ENCODE assay signal across 30 cellular contexts in the genomic region with DNA sequence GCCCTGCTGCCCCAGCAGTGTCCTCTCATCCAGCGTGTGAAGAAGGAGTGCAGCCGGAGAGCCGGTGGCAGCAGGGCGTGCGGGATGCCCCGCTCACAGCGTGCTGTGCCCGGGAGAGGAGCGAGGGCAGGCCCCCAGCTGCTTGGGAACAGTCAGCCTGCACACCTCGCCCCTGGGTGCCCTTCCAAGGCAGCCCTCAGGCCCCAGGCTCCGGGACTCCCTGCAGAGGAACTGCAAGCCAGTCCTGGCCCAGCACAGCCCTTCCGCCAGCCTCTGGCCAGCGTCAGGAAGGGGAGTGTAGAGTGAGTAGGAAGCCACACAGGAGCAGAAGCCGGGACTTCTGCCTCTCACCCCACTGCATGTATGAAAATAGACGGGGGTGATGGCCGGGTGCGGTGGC. TPM values are rescaled to one million over a fixed set of nuclear protein-coding genes. Genes with fewer than 3 reads are reported as not detected.
DNase-seq lines count a peak whose midpoint lies in the region; ATAC-seq and TF ChIP-seq lines count a peak whose summit lies in the region.
"Had no signal": no experiment of that assay in that cellular context is flagged by ENCODE, and none has a peak within 500 bp of the region (broad histone marks: within the 10 kb centered on the region; RNA-seq: fewer than 3 reads in every experiment).

No MANE protein-coding gene starts in this region.

- H3K4ac ChIP-seq in mesenchymal stem cell (ENCODE audit: low read depth in 1 of 2, low read length in 2 of 2), result peak overlapping the region in 1 of 2 experiments; percentile 51

- no peak overlapping the region for H2AK5ac ChIP-seq in mesenchymal stem cell (ENCODE audit: low read length, severe bottlenecking)

- H3K27ac ChIP-seq in right atrium auricular region, result no peak overlapping the region
- H3K27ac ChIP-seq in fibroblast of lung (ENCODE audit: insufficient read depth, low read length), result peak overlapping the region; percentile 52
- no peak overlapping the region for H3K27ac ChIP-seq in mesenchymal stem cell (ENCODE audit: low read length, poor library complexity, severe bottlenecking)
- H3K27ac ChIP-seq in uterus, result peak overlapping the region; percentile 36 to 49
- H3K27ac ChIP-seq: HL-60, neutrophil, transverse colon had no signal

- peak; percentile 29 for ATAC-seq in Right ventricle myocardium superior (ENCODE audit: poor library complexity)
- no peak for ATAC-seq in GM21360 (IDR thresholded peaks at IDR 0.05; ENCODE audit: unreplicated experiment)
- ATAC-seq: activated CD4-positive, CD25-positive, alpha-beta regulatory T cell treated with anti-CD3 and anti-CD28 coated beads, Interleukin-2, amount 50 U/mL, for 24 hours; activated CD8-positive, alpha-beta T cell treated with anti-CD3 and anti-CD28 coated beads, Interleukin-2, amount 10 ng/mL, durations not matched to agents 7 days and 5 days had no signal

- peak overlapping the region; percentile 58 for H2BK120ac ChIP-seq in mesenchymal stem cell (ENCODE audit: low read depth, low read length)

- no peak for TF ChIP-seq POLR2A in uterus (IDR thresholded peaks at IDR 0.05)

- H3K9ac ChIP-seq in fibroblast of lung (ENCODE audit: insufficient read depth, low read length), result peak overlapping the region; percentile 39
- peak overlapping the region; percentile 72 for H3K9ac ChIP-seq in mesenchymal stem cell (ENCODE audit: low read length)

- peak overlapping the region in 1 of 2 experiments; percentile 6 for H3K18ac ChIP-seq in mesenchymal stem cell (ENCODE audit: low read depth in 1 of 2, low read length in 2 of 2)

- DNase-seq in Right ventricle myocardium superior (peak; percentile 41), right atrium auricular region (ENCODE audit: low spot score) (no peak), fibroblast of lung (ENCODE audit: low read depth in 2 of 2) (no peak), mesenchymal stem cell (no peak), uterus (peak in 1 of 2 donors; percentile 27), T-helper 9 cell (no peak)
- DNase-seq in stimulated activated CD4-positive, alpha-beta T cell treated with anti-CD3 and anti-CD28 coated beads, Interleukin-4, amount 100 ng/mL, for 24 hours, result no peak
- DNase-seq: 8988T; activated CD8-positive, alpha-beta T cell treated with anti-CD3 and anti-CD28 coated beads, Interleukin-2, amount 10 ng/mL, durations not matched to agents 7 days and 5 days; activated naive CD4-positive, alpha-beta T cell treated with Interleukin-2 at 50 U/mL for 16 hours; activated T-cell treated with anti-CD3 and anti-CD28 coated beads, Interleukin-2, amount 50 U/mL, for 24 hours; AML-193; amniotic stem cell; caudate nucleus; DMS79; NCI-H1417 treated with DMSO at 0.1 percent for 48 hours; NCI-H526 treated with DMSO at 0.1 percent for 48 hours; RPMI8226; stimulated activated CD4-positive, alpha-beta T cell treated with anti-CD3 and anti-CD28 coated beads, Interleukin-4, amount 100 ng/mL, for 4 hours; T1000; transverse colon had no signal

- no peak overlapping the region for H4K91ac ChIP-seq in mesenchymal stem cell (ENCODE audit: low read length)

- TF ChIP-seq CTCF in right atrium auricular region (IDR thresholded peaks at IDR 0.05), result no peak
- TF ChIP-seq CTCF in fibroblast of lung (conservative IDR thresholded peaks at IDR 0.05 in 1 of 2, IDR thresholded peaks at IDR 0.05 in 1 of 2; ENCODE audit: low read depth in 1 of 2, low read length in 2 of 2), result no peak
- no peak for TF ChIP-seq CTCF in uterus (IDR thresholded peaks at IDR 0.05)

- H2BK15ac ChIP-seq in mesenchymal stem cell (ENCODE audit: low read depth, poor library complexity, severe bottlenecking), result no peak overlapping the region

- intact Hi-C loops in Right ventricle myocardium superior (cut with DNase I) (no loop called here), uterus (cut with DNase I; ENCODE audit: low total_unique reads) (no loop called here)

- H2BK5ac ChIP-seq in mesenchymal stem cell (ENCODE audit: low read depth, low read length, poor library complexity, severe bottlenecking), result no peak overlapping the region

- no peak overlapping the region for H2BK12ac ChIP-seq in mesenchymal stem cell (ENCODE audit: low read length in 2 of 2)

- H2AFZ ChIP-seq in fibroblast of lung (ENCODE audit: low read length) (no peak overlapping the region), mesenchymal stem cell (ENCODE audit: low read depth, low read length) (no peak overlapping the region)

- H4K8ac ChIP-seq in mesenchymal stem cell (ENCODE audit: low read length), result peak overlapping the region; percentile 77

- H4K20me1 ChIP-seq in fibroblast of lung (ENCODE audit: control insufficient read depth, extremely low read depth, insufficient read depth, low read length), result no peaks in the 10 kb centered on the region

- H3K4me3 ChIP-seq in right atrium auricular region (no peak overlapping the region), fibroblast of lung (replicated peaks in 1 of 4; ENCODE audit: control extremely low read depth in 1 of 4, insufficient read depth in 1 of 4, low read depth in 3 of 4, low read length in 4 of 4) (no peak overlapping the region), mesenchymal stem cell (ENCODE audit: insufficient read depth in 1 of 2, low read depth in 1 of 2, low read length in 2 of 2) (peak overlapping the region in 1 of 2 experiments; percentile 31), uterus (no peak overlapping the region)
- H3K4me3 ChIP-seq: transverse colon had no signal

- H3K4me1 ChIP-seq in right atrium auricular region (peaks cover 0 to 15% of the 10 kb centered on the region in 2 donors), fibroblast of lung (ENCODE audit: control insufficient read depth, extremely low read depth, insufficient read depth, low read length) (peaks cover 27% of the 10 kb centered on the region), mesenchymal stem cell (ENCODE audit: control insufficient read depth, insufficient read depth, low read depth, low read length) (no peaks in the 10 kb centered on the region), uterus (no peaks in the 10 kb centered on the region)
- H3K4me1 ChIP-seq: transverse colon had no signal

- 79% methylated on average over 14 of the region's 17 CpGs for WGBS in mesenchymal stem cell

- no peaks in the 10 kb centered on the region for H3K79me1 ChIP-seq in mesenchymal stem cell (replicated peaks; ENCODE audit: low read length, poor library complexity, severe bottlenecking)

- H3K27me3 ChIP-seq in right atrium auricular region (no peaks in the 10 kb centered on the region), fibroblast of lung (ENCODE audit: control insufficient read depth, insufficient read depth, low read length) (no peaks in the 10 kb centered on the region), mesenchymal stem cell (ENCODE audit: control insufficient read depth in 1 of 2, insufficient read depth in 1 of 2, low read length in 2 of 2) (no peaks in the 10 kb centered on the region), uterus (no peaks in the 10 kb centered on the region)
- H3K27me3 ChIP-seq: neutrophil, transverse colon had no signal

- H3K4me2 ChIP-seq in fibroblast of lung (ENCODE audit: extremely low read depth, insufficient read depth, low read length) (no peak overlapping the region), mesenchymal stem cell (ENCODE audit: low read length, poor library complexity, severe bottlenecking) (no peak overlapping the region)

- no peak overlapping the region for H3K23ac ChIP-seq in mesenchymal stem cell (ENCODE audit: low read length in 2 of 2)

- peaks cover 51% of the 10 kb centered on the region for H3K79me2 ChIP-seq in fibroblast of lung (ENCODE audit: control insufficient read depth, insufficient read depth, low read length)

- peak overlapping the region in 1 of 2 experiments; percentile 2 for H3K14ac ChIP-seq in mesenchymal stem cell (ENCODE audit: low read length in 2 of 2)

- H3K9me3 ChIP-seq in right atrium auricular region (peaks cover 0 to 23% of the 10 kb centered on the region in 2 donors), fibroblast of lung (ENCODE audit: control insufficient read depth, insufficient read depth, low read depth, low read length) (no peaks in the 10 kb centered on the region), mesenchymal stem cell (ENCODE audit: control insufficient read depth, low read length) (no peaks in the 10 kb centered on the region), uterus (peaks cover 0 to 4% of the 10 kb centered on the region in 2 donors)
- H3K9me3 ChIP-seq: neutrophil had no signal

- H3K36me3 ChIP-seq in right atrium auricular region (no peaks in the 10 kb centered on the region), fibroblast of lung (ENCODE audit: control insufficient read depth, insufficient read depth, low read length) (no peaks in the 10 kb centered on the region), mesenchymal stem cell (ENCODE audit: control insufficient read depth in 1 of 2, insufficient read depth in 2 of 2, low read depth in 1 of 2, low read length in 2 of 2) (no peaks in the 10 kb centered on the region), uterus (no peaks in the 10 kb centered on the region)
- H3K36me3 ChIP-seq: neutrophil, transverse colon had no signal

RNA-seq across cellular contexts. Expression of a gene that starts 43.5 kb away (rescaled TPM):
- 3.6 TPM for total RNA-seq in Right ventricle myocardium superior
- total RNA-seq in right atrium auricular region, result 10 to 100 TPM; 13.6 to 13.7 TPM
- total RNA-seq in fibroblast of lung, result 16.2 and 27.0 TPM in 2 replicates
- 30.3 and 70.2 TPM in 2 replicates for polyA plus RNA-seq in fibroblast of lung
- 34.0 and 80.2 TPM in 2 replicates for polyA plus RNA-seq in fibroblast of lung (2012)
- 81.7 and 114 TPM in 2 replicates for polyA minus RNA-seq in fibroblast of lung (ENCODE audit: low replicate concordance)
- polyA plus RNA-seq in mesenchymal stem cell (2013, experiment 1 of 2), result 46.7 TPM
- 45.4 TPM for polyA plus RNA-seq in mesenchymal stem cell (2013, experiment 2 of 2)
- 10 to 100 TPM in 3 of 4 donors, 1 to 10 TPM in 1; 4.1 to 97.1 (median 40.3) TPM for total RNA-seq in uterus
- total RNA-seq: activated CD8-positive, alpha-beta T cell treated with anti-CD3 and anti-CD28 coated beads, Interleukin-2, amount 10 ng/mL, durations not matched to agents 7 days and 5 days; dermis microvascular lymphatic vessel endothelial cell; endothelial cell of umbilical vein; MCF 10A; pulmonary artery endothelial cell had no signal
- polyA plus RNA-seq: endothelial cell of umbilical vein, IgD-negative memory B cell had no signal

Comparison
In these comparisons a context has a peak if more than half of its experiments do, and no peak if none do; other contexts are left out.
1. H3K27ac ChIP-seq: peak in fibroblast of lung (single experiment) and uterus (2 of 2); none in right atrium auricular region (0 of 2) and mesenchymal stem cell (single experiment).